In the genomic region with DNA sequence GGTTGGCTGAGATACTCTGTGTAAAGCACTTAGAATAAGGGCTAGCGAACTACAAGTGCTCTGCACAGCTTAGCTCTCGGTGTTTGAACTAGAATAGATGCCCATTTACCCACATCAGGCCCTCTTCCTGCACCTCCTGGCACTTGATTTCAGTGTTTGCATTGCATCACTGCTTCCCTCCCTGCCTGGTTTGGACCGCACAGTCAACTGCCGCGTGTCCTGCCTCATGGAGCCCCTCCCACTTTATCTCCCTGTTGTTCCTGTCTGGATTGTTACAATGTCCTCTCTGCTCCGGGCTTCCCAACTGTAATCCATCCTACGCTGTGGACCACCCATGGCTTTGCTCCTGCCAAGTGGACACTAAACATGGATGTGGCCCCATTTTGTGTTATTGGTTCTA, we compare ENCODE assay signal across 16 cellular contexts.
"Had no signal": no experiment of that assay in that cellular context is flagged by ENCODE, and none has a peak within 500 bp of the region (broad histone marks: within the 10 kb centered on the region; RNA-seq: fewer than 3 reads in every experiment).

No MANE protein-coding gene starts in this region.

- H3K27me3 ChIP-seq: adrenal gland, dorsolateral prefrontal cortex, spleen had no signal

- H3K4me3 Mint-ChIP-seq: activated T-helper 1 cell treated with anti-CD3 and anti-CD28 coated beads, Interleukin-12 subunit alpha, Interleukin-12 subunit beta, Interleukin-2, Interleukin-4 antibody, amounts not matched to agents 30 ng/mL and 10 ng/mL and 1 ng/mL, durations not matched to agents 14 hours and 24 hours and 36 hours; naive thymus-derived CD4-positive, alpha-beta T cell; stimulated activated memory B cell treated with anti-CD40 and anti-IgM and Interleukin-4, amounts not matched to agents 10 μg/mL and 1 μg/mL and 100 μg/mL, for 72 hours; T-helper 2 cell treated with Interferon-gamma antibody and Interleukin-4, amounts not matched to agents 5 μg/mL and 100 μg/mL, for 36 hours had no signal

- H3K9me3 Mint-ChIP-seq: activated naive CD4-positive, alpha-beta T cell treated with anti-CD3 and anti-CD28 coated beads, Interleukin-2, amount 50 U/mL, for 72 hours; activated T-helper 1 cell treated with anti-CD3 and anti-CD28 coated beads, Interleukin-12 subunit alpha, Interleukin-12 subunit beta, Interleukin-2, Interleukin-4 antibody, amounts not matched to agents 30 ng/mL and 10 ng/mL and 1 ng/mL, durations not matched to agents 14 hours and 24 hours and 36 hours; stimulated activated memory B cell treated with anti-CD40 and anti-IgM and Interleukin-4, amounts not matched to agents 10 μg/mL and 1 μg/mL and 100 μg/mL, for 72 hours; T-helper 2 cell treated with Interferon-gamma antibody and Interleukin-4, amounts not matched to agents 5 μg/mL and 100 μg/mL, for 36 hours had no signal

- H3K27ac Mint-ChIP-seq: activated naive CD4-positive, alpha-beta T cell treated with anti-CD3 and anti-CD28 coated beads, Interleukin-2, amount 50 U/mL, for 72 hours; activated T-helper 1 cell treated with anti-CD3 and anti-CD28 coated beads, Interleukin-12 subunit alpha, Interleukin-12 subunit beta, Interleukin-2, Interleukin-4 antibody, amounts not matched to agents 30 ng/mL and 10 ng/mL and 1 ng/mL, durations not matched to agents 14 hours and 24 hours and 36 hours; stimulated activated memory B cell treated with anti-CD40 and anti-IgM and Interleukin-4, amounts not matched to agents 10 μg/mL and 1 μg/mL and 100 μg/mL, for 72 hours; T-helper 2 cell treated with Interferon-gamma antibody and Interleukin-4, amounts not matched to agents 5 μg/mL and 100 μg/mL, for 36 hours had no signal

- H3K4me1 ChIP-seq: adrenal gland, psoas muscle, spleen had no signal

- H3K36me3 ChIP-seq: adrenal gland, spleen had no signal

- H3K36me3 Mint-ChIP-seq: activated naive CD4-positive, alpha-beta T cell treated with anti-CD3 and anti-CD28 coated beads, Interleukin-2, amount 50 U/mL, for 72 hours; naive thymus-derived CD4-positive, alpha-beta T cell; stimulated activated memory B cell treated with anti-CD40 and anti-IgM and Interleukin-4, amounts not matched to agents 10 μg/mL and 1 μg/mL and 100 μg/mL, for 72 hours had no signal

- ATAC-seq: activated naive CD4-positive, alpha-beta T cell treated with anti-CD3 and anti-CD28 coated beads, Interleukin-2, amount 50 U/mL, for 72 hours; naive thymus-derived CD4-positive, alpha-beta T cell; psoas muscle; stimulated activated memory B cell treated with anti-CD40 and anti-IgM and Interleukin-4, amounts not matched to agents 10 μg/mL and 1 μg/mL and 100 μg/mL, for 72 hours had no signal

- H3K9me3 ChIP-seq: adrenal gland, psoas muscle, spleen had no signal

- H3K4me3 ChIP-seq: adrenal gland, dorsolateral prefrontal cortex, psoas muscle, spleen had no signal

- H3K27ac ChIP-seq: adrenal gland, dorsolateral prefrontal cortex, epithelial cell of prostate, psoas muscle, spleen had no signal

- DNase-seq: activated CD4-positive, alpha-beta T cell treated with anti-CD3 and anti-CD28 coated beads, Interleukin-2, amount 50 U/mL, for 48 hours; activated gamma-delta T cell treated with Interleukin-2 at 50 U/mL for 16 hours; activated T-cell treated with anti-CD3 and anti-CD28 coated beads for 4 hours; adrenal gland; dorsolateral prefrontal cortex; hypothalamus; mesendoderm; naive thymus-derived CD4-positive, alpha-beta T cell; psoas muscle; spleen; stimulated activated CD4-positive, alpha-beta T cell treated with anti-CD3 and anti-CD28 coated beads, Interleukin-4, amount 100 ng/mL, for 4 hours had no signal

- H3K27me3 Mint-ChIP-seq: stimulated activated memory B cell treated with anti-CD40 and anti-IgM and Interleukin-4, amounts not matched to agents 10 μg/mL and 1 μg/mL and 100 μg/mL, for 72 hours had no signal
